In genomic region chr1:64895500-64895899, GRCh38 we compare ENCODE assay signal across 10 cellular contexts.
DNase-seq lines count a peak whose midpoint lies in the region; ATAC-seq and TF ChIP-seq lines count a peak whose summit lies in the region.
"Had no signal": no experiment of that assay in that cellular context is flagged by ENCODE, and none has a peak within 500 bp of the region (broad histone marks: within the 10 kb centered on the region; RNA-seq: fewer than 3 reads in every experiment).

No MANE protein-coding gene starts in this region.

- H3K4me2 ChIP-seq in DOHH2 (ENCODE audit: low read length): peak overlapping the region; percentile 4; the same call in 1 of the 2 replicates

- H3K79me2 ChIP-seq in DOHH2 (ENCODE audit: control insufficient read depth, low read length): peaks cover 97% of the 10 kb centered on the region

- H3K36me3 Mint-ChIP-seq in activated T-helper 17 cell treated with anti-CD3 and anti-CD28 coated beads, Interleukin-2, amount 50 U/mL, for 72 hours (ENCODE audit: low read depth): no peaks in the 10 kb centered on the region

- no peaks in the 10 kb centered on the region for H3K27me3 ChIP-seq in DOHH2 (ENCODE audit: control insufficient read depth, low read length)

- no peaks in the 10 kb centered on the region for H3F3A ChIP-seq in DOHH2 (ENCODE audit: control insufficient read depth, insufficient read depth)

- ATAC-seq in GM19463 (IDR thresholded peaks at IDR 0.05; ENCODE audit: unreplicated experiment) (peak; percentile 53), HG03175 (IDR thresholded peaks at IDR 0.05; ENCODE audit: unreplicated experiment) (peak; percentile 75)
- peak; percentile 71 for ATAC-seq in activated T-helper 17 cell treated with anti-CD3 and anti-CD28 coated beads, Interleukin-2, amount 50 U/mL, for 72 hours (replicated peaks)

- no peaks in the 10 kb centered on the region for H3K9me2 ChIP-seq in DOHH2 (replicated peaks; ENCODE audit: control insufficient read depth, low read length)

- TF ChIP-seq CTCF in DOHH2 (IDR thresholded peaks at IDR 0.05; ENCODE audit: low read depth, low read length, poor library complexity, severe bottlenecking): no peak

- no peaks in the 10 kb centered on the region for H3K9me3 ChIP-seq in DOHH2 (ENCODE audit: control insufficient read depth, insufficient read depth, low read length)

- peaks cover 15% of the 10 kb centered on the region; the same call in 1 of the 2 replicates for H4K20me1 ChIP-seq in DOHH2 (ENCODE audit: control insufficient read depth, insufficient read depth, low read depth, low read length)

- H3K4me3 Mint-ChIP-seq in activated T-helper 17 cell treated with anti-CD3 and anti-CD28 coated beads, Interleukin-2, amount 50 U/mL, for 72 hours: peak overlapping the region; percentile 10

- H3K27ac Mint-ChIP-seq in activated T-helper 17 cell treated with anti-CD3 and anti-CD28 coated beads, Interleukin-2, amount 50 U/mL, for 72 hours: no peak overlapping the region

- no peak for DNase-seq in GM19238 (ENCODE audit: insufficient read length, low spot score)
- no peak for DNase-seq in NCI-H82 treated with DMSO at 0.1 percent for 48 hours (lab: John Stamatoyannopoulos, UW; ENCODE audit: unreplicated experiment)
- DNase-seq in DMS 273 (lab: John Stamatoyannopoulos, UW; ENCODE audit: unreplicated experiment): no peak
- no peak for DNase-seq in stimulated activated CD4-positive, alpha-beta T cell treated with anti-CD3 and anti-CD28 coated beads, Interleukin-2, amount 100 ng/mL, for 24 hours
- DNase-seq: NCI-H226 had no signal

- no peak overlapping the region for H3K4me3 ChIP-seq in DOHH2 (ENCODE audit: low read length)
- H3K4me3 ChIP-seq: skin epidermis had no signal

- H3K9me3 Mint-ChIP-seq in activated T-helper 17 cell treated with anti-CD3 and anti-CD28 coated beads, Interleukin-2, amount 50 U/mL, for 72 hours: no peaks in the 10 kb centered on the region

- peaks cover 79% of the 10 kb centered on the region for H3K4me1 Mint-ChIP-seq in activated T-helper 17 cell treated with anti-CD3 and anti-CD28 coated beads, Interleukin-2, amount 50 U/mL, for 72 hours

- no peaks in the 10 kb centered on the region for H3K27me3 Mint-ChIP-seq in activated T-helper 17 cell treated with anti-CD3 and anti-CD28 coated beads, Interleukin-2, amount 50 U/mL, for 72 hours

- no peak overlapping the region for H3K27ac ChIP-seq in DOHH2 (ENCODE audit: low read depth, low read length)

- peaks cover 66% of the 10 kb centered on the region for H3K4me1 ChIP-seq in DOHH2 (ENCODE audit: control insufficient read depth, low read length)

- H3K36me3 ChIP-seq in DOHH2 (ENCODE audit: control insufficient read depth, low read length): no peaks in the 10 kb centered on the region
